ENCODE assay signal across 14 cellular contexts in the genomic region with DNA sequence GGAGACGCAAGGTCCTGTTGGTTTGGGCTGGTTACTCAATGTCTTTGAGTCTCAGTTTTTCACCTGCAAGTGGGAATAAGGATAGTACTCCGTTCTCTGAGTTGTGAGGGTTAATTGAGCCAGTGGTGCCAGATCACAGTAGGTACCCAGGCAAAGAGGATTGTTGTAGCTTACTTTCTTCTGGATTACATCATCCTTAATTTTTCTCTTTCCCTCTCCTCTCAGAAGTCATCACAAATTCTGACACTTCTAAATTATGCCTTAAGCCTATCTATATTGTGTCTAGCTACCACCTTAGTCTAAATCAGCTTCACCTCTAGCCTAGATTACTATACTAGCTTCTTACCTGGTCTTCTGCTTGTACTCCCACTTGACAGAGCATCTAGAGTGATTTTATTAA.
"Had no signal": no experiment of that assay in that cellular context is flagged by ENCODE, and none has a peak within 500 bp of the region (broad histone marks: within the 10 kb centered on the region; RNA-seq: fewer than 3 reads in every experiment).

No MANE protein-coding gene starts in this region.

- H3K4me1 Mint-ChIP-seq: natural killer cell, T-helper 17 cell had no signal

- H3K27me3 Mint-ChIP-seq: stimulated activated naive B cell treated with anti-CD40 and anti-IgM and Interleukin-4, amounts not matched to agents 10 μg/mL and 1 μg/mL and 100 μg/mL, for 72 hours had no signal

- DNase-seq: activated CD4-positive, alpha-beta T cell treated with anti-CD3 and anti-CD28 coated beads for 1 hour; activated gamma-delta T cell treated with Interleukin-2 at 50 U/mL for 16 hours; amniotic stem cell; central memory CD4-positive, alpha-beta T cell; colonic mucosa; foreskin keratinocyte; mesendoderm; natural killer cell; stimulated activated naive B cell treated with anti-CD40 and anti-IgM and Interleukin-4, amounts not matched to agents 10 μg/mL and 1 μg/mL and 100 μg/mL, for 72 hours; T-helper 17 cell; thyroid gland had no signal

- H3K9me3 ChIP-seq: colonic mucosa, pancreas, thyroid gland had no signal

- H3K36me3 ChIP-seq: colonic mucosa, pancreas, thyroid gland had no signal

- H3K9me3 Mint-ChIP-seq: natural killer cell; stimulated activated naive B cell treated with anti-CD40 and anti-IgM and Interleukin-4, amounts not matched to agents 10 μg/mL and 1 μg/mL and 100 μg/mL, for 72 hours had no signal

- H3K27me3 ChIP-seq: colonic mucosa, foreskin keratinocyte, pancreas, thyroid gland had no signal

- ATAC-seq: foreskin keratinocyte, natural killer cell, T-helper 17 cell had no signal

- H3K4me1 ChIP-seq: colonic mucosa, thyroid gland had no signal

- H3K27ac Mint-ChIP-seq: activated naive CD8-positive, alpha-beta T cell; natural killer cell; stimulated activated naive B cell treated with anti-CD40 and anti-IgM and Interleukin-4, amounts not matched to agents 10 μg/mL and 1 μg/mL and 100 μg/mL, for 72 hours; T-helper 17 cell had no signal

- H3K27ac ChIP-seq: colonic mucosa, foreskin keratinocyte, thyroid gland, VCaP had no signal

- H3K36me3 Mint-ChIP-seq: activated naive CD8-positive, alpha-beta T cell; natural killer cell; stimulated activated naive B cell treated with anti-CD40 and anti-IgM and Interleukin-4, amounts not matched to agents 10 μg/mL and 1 μg/mL and 100 μg/mL, for 72 hours had no signal

- H3K4me3 Mint-ChIP-seq: activated naive CD8-positive, alpha-beta T cell; natural killer cell; stimulated activated naive B cell treated with anti-CD40 and anti-IgM and Interleukin-4, amounts not matched to agents 10 μg/mL and 1 μg/mL and 100 μg/mL, for 72 hours; T-helper 17 cell had no signal

- H3K4me3 ChIP-seq: colonic mucosa, pancreas, thyroid gland had no signal
